In the genomic region with DNA sequence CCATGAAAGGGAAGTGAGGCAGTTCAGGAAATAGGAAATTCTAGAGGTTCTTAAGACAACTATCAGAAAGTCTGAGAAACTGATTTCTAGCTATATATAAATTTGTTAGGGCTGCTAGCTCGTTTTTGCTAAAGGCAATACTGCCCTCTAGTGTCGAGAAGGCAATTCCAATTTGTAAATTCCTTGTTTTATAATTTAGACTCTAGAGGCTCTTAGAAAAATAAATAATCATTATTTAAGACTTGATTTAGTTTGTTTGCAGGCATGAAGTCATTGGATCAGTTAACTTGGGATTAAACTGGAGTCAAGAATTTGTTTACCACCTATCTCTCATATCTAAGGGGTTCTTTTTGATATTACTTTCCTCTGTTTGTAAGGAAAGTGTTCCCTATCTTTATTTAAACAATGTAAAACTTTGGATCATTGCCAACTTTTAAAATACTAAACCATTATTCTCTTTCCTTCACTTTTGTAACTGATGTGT, we compare ENCODE assay signal across 8 cellular contexts.
DNase-seq lines count a peak whose midpoint lies in the region; ATAC-seq and TF ChIP-seq lines count a peak whose summit lies in the region.

No MANE protein-coding gene starts in this region.

- H4K20me1 ChIP-seq in osteoblast (ENCODE audit: insufficient read depth, low read length), result no peaks in the 10 kb centered on the region

- H3K27ac ChIP-seq in VCaP (peak overlapping the region; percentile 18; the same call in 1 of the 2 replicates), osteoblast (ENCODE audit: low read depth, low read length) (no peak overlapping the region)

- peaks cover 6% of the 10 kb centered on the region for H3K4me1 ChIP-seq in osteoblast (ENCODE audit: insufficient read depth, low read length)

- no peak overlapping the region for H3K4me2 ChIP-seq in osteoblast (ENCODE audit: insufficient read depth, low read length)

- DNase-seq in COR-L47 (lab: John Stamatoyannopoulos, UW), result peak; percentile 58
- DNase-seq in NCI-H2171 (lab: John Stamatoyannopoulos, UW), result peak; percentile 47
- peak; percentile 67 for DNase-seq in fibroblast of gingiva (ENCODE audit: low read depth)
- DNase-seq in osteoblast (ENCODE audit: insufficient read length, low spot score, missing footprints), result no peak
- no peak for DNase-seq in activated effector memory CD4-positive, alpha-beta T cell treated with anti-CD3 and anti-CD28 coated beads, Interleukin-2, amount 50 U/mL, for 16 hours

- peak; percentile 81 for TF ChIP-seq CTCF in VCaP (conservative IDR thresholded peaks at IDR 0.05)
- TF ChIP-seq CTCF in osteoblast (IDR thresholded peaks at IDR 0.05; ENCODE audit: extremely low read depth, low read depth, low read length), result peak; percentile 70

- no peaks in the 10 kb centered on the region for H3K9me3 ChIP-seq in osteoblast (ENCODE audit: low read depth, low read length)

- H3K4me3 ChIP-seq in osteoblast (ENCODE audit: insufficient read depth, low read length), result no peak overlapping the region

- H3K79me2 ChIP-seq in osteoblast (ENCODE audit: insufficient read depth, low read length), result no peaks in the 10 kb centered on the region

- ATAC-seq in GM21526 (IDR thresholded peaks at IDR 0.05; ENCODE audit: low FRiP score, unreplicated experiment) (peak; percentile 68), GM21528 (IDR thresholded peaks at IDR 0.05; ENCODE audit: low FRiP score, unreplicated experiment) (no peak)

- peaks cover 3% of the 10 kb centered on the region for H3K36me3 ChIP-seq in osteoblast (ENCODE audit: insufficient read depth, low read length)

- H2AFZ ChIP-seq in osteoblast (ENCODE audit: low read length), result no peak overlapping the region

- no peaks in the 10 kb centered on the region for H3K27me3 ChIP-seq in osteoblast (ENCODE audit: insufficient read depth, low read length)

Comparison
In these comparisons a context has a peak if more than half of its experiments do, and no peak if none do; other contexts are left out.
1. DNase-seq: peak in COR-L47 (single experiment), NCI-H2171 (single experiment) and fibroblast of gingiva (single experiment); none in osteoblast (single experiment) and activated effector memory CD4-positive, alpha-beta T cell treated with anti-CD3 and anti-CD28 coated beads, Interleukin-2, amount 50 U/mL, for 16 hours (single experiment).